ENCODE assay signal across 13 cellular contexts in genomic region chr1:48673725-48674124, GRCh38.
DNase-seq lines count a peak whose midpoint lies in the region; ATAC-seq, FAIRE-seq and TF ChIP-seq lines count a peak whose summit lies in the region.
"Had no signal": no experiment of that assay in that cellular context is flagged by ENCODE, and none has a peak within 500 bp of the region (broad histone marks: within the 10 kb centered on the region; RNA-seq: fewer than 3 reads in every experiment).

No MANE protein-coding gene starts in this region.

- in situ Hi-C loops in Panc1 (cut with HindIII; ENCODE audit: low pct_unique_long_range_greater_than_20kb, low sequenced_read_pairs) = no loop called here

- H3K9me3 ChIP-seq in Panc1 (ENCODE audit: control insufficient read depth, insufficient read depth, low read depth, low read length) (no peaks in the 10 kb centered on the region), keratinocyte (ENCODE audit: control insufficient read depth, low read depth, low read length) (no peaks in the 10 kb centered on the region)

- no peaks in the 10 kb centered on the region for H3K79me2 ChIP-seq in keratinocyte (ENCODE audit: control insufficient read depth, insufficient read depth, low read length)

- no peaks in the 10 kb centered on the region for H3K4me1 ChIP-seq in Panc1 (ENCODE audit: control insufficient read depth, insufficient read depth, low read length)
- H3K4me1 ChIP-seq in keratinocyte (ENCODE audit: control insufficient read depth, extremely low read depth, insufficient read depth, low read length) = peaks cover 9% of the 10 kb centered on the region

- CTCF ChIA-PET in Panc1 (lab: Charles Lee) = no interaction called here

- ATAC-seq in Panc1 (no peak), GM21723 (IDR thresholded peaks at IDR 0.05; ENCODE audit: unreplicated experiment) (no peak)
- ATAC-seq: stimulated activated effector memory CD8-positive, alpha-beta T cell treated with anti-CD3 and anti-CD28 coated beads, Interleukin-12 subunit alpha, Interleukin-12 subunit beta, amount 100 ng/mL, for 72 hours had no signal

- peak; percentile 25; the same call in 1 of the 2 replicates for TF ChIP-seq CTCF in Panc1 (IDR thresholded peaks at IDR 0.05)
- peak; percentile 22 to 42 (median 31) for TF ChIP-seq CTCF in keratinocyte (optimal IDR thresholded peaks at IDR 0.05 in 1 of 3, IDR thresholded peaks at IDR 0.05 in 1 of 3, conservative IDR thresholded peaks at IDR 0.05 in 1 of 3; ENCODE audit: extremely low read depth in 1 of 3, insufficient read depth in 2 of 3, low read length in 3 of 3)

- intact Hi-C loops in Panc1 (cut with micrococcal nuclease; ENCODE audit: unreplicated experiment) = no loop called here

- H3K4me2 ChIP-seq in keratinocyte (ENCODE audit: control insufficient read depth, extremely low read depth, insufficient read depth, low read depth, low read length) = no peak overlapping the region

- no peaks in the 10 kb centered on the region for H3K9me1 ChIP-seq in keratinocyte (ENCODE audit: control insufficient read depth, extremely low read depth, insufficient read depth, low read length)

- FAIRE-seq in keratinocyte (lab: Jason Lieb, UNC) = no peak
- FAIRE-seq: islet of Langerhans had no signal

- no peak overlapping the region for H3K27ac ChIP-seq in Panc1 (ENCODE audit: low read length)
- no peak overlapping the region for H3K27ac ChIP-seq in keratinocyte (ENCODE audit: control insufficient read depth, insufficient read depth, low read length)

- H3K4me3 ChIP-seq in Panc1 (ENCODE audit: low read depth in 2 of 2, low read length in 2 of 2) (no peak overlapping the region), keratinocyte (ENCODE audit: control insufficient read depth in 2 of 3, extremely low read depth in 1 of 3, insufficient read depth in 2 of 3, low read depth in 1 of 3, low read length in 3 of 3) (no peak overlapping the region)

- no peak overlapping the region for H3K9ac ChIP-seq in keratinocyte (ENCODE audit: control insufficient read depth, extremely low read depth, insufficient read depth, low read length)

- H3K36me3 ChIP-seq in Panc1 (ENCODE audit: control insufficient read depth, insufficient read depth, low read length) (no peaks in the 10 kb centered on the region), keratinocyte (ENCODE audit: control insufficient read depth in 2 of 2, extremely low read depth in 1 of 2, insufficient read depth in 2 of 2, low read length in 2 of 2) (no peaks in the 10 kb centered on the region)

- DNase-seq in DMS 273 (lab: John Stamatoyannopoulos, UW; ENCODE audit: unreplicated experiment) (peak; percentile 34), DMS 273 treated with DMSO at 0.1 percent for 48 hours (lab: John Stamatoyannopoulos, UW) (no peak), HuH-7 (ENCODE audit: low spot score) (peak; percentile 40), Panc1 (ENCODE audit: low read depth, low spot score) (no peak), keratinocyte (ENCODE audit: low read depth, low spot score) (no peak), GM19240 (ENCODE audit: insufficient read length, low spot score) (no peak), cortex of kidney (lab: John Stamatoyannopoulos, UW) (no peak)
- DNase-seq: 8988T; activated T-cell treated with anti-CD3 and anti-CD28 coated beads, Interleukin-2, amount 50 U/mL, for 24 hours; NCI-H1092 treated with DMSO at 0.1 percent for 48 hours had no signal

- POLR2A ChIA-PET in Panc1 (lab: Charles Lee) = no interaction called here

- H2AFZ ChIP-seq in keratinocyte (ENCODE audit: control insufficient read depth, low read length) = no peak overlapping the region

- H3K27me3 ChIP-seq in Panc1 (ENCODE audit: control insufficient read depth, insufficient read depth, low read length) (peaks cover 3% of the 10 kb centered on the region; the same call in 1 of the 2 replicates), keratinocyte (ENCODE audit: control insufficient read depth, extremely low read depth, insufficient read depth, low read length) (peaks cover 2% of the 10 kb centered on the region)

- dilution Hi-C loops in keratinocyte (cut with MboI; ENCODE audit: extremely low pct_ligation_motif_present, low sequenced_read_pairs) = no loop called here

- no TSS peak for BruUV-seq in Panc1 (replicated peaks; lab: Mats Ljungman, UMichigan)

- H4K20me1 ChIP-seq in keratinocyte (ENCODE audit: control insufficient read depth, extremely low read depth, insufficient read depth, low read length) = no peaks in the 10 kb centered on the region

Comparison
In these comparisons a context has a peak if more than half of its experiments do, and no peak if none do; other contexts are left out.
1. DNase-seq: peak in DMS 273 (single experiment) and HuH-7 (single experiment); none in DMS 273 treated with DMSO at 0.1 percent for 48 hours (single experiment), Panc1 (single experiment), keratinocyte (single experiment), GM19240 (single experiment) and cortex of kidney (single experiment).